ENCODE assay signal across 16 cellular contexts in the genomic region with DNA sequence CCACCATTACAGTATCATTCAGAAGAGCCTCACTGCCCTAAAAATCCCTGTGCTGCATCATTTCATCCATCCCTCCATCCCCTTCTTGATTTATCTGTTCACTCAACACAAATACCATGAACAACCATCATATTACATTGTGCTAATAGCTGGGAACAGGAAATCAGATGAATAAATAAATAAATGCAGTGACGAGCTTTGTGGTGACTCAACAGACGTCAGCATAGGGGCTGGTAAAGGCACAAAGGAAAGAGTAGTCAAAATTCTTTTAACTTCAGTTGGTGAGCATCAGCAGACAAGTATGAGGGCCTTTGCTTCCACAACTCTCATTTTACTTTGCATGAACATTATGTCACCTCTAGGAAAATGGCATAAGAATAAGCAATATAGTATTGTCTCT.
DNase-seq lines count a peak whose midpoint lies in the region; ATAC-seq, FAIRE-seq and TF ChIP-seq lines count a peak whose summit lies in the region.
"Had no signal": no experiment of that assay in that cellular context is flagged by ENCODE, and none has a peak within 500 bp of the region (broad histone marks: within the 10 kb centered on the region; RNA-seq: fewer than 3 reads in every experiment).

No MANE protein-coding gene starts in this region.

- DNase-seq in A549 (ENCODE audit: low read depth in 1 of 2, low spot score in 1 of 2) (peak; percentile 14 to 57), HS-27A (ENCODE audit: low read depth) (peak; percentile 82), astrocyte of the hippocampus (ENCODE audit: low read depth, low spot score) (peak; percentile 78), glomerular visceral epithelial cell (ENCODE audit: extremely low spot score) (peak; percentile 21), GM19240 (ENCODE audit: insufficient read length, low spot score) (no peak)
- DNase-seq in activated T-cell treated with anti-CD3 and anti-CD28 coated beads, Interleukin-2, amount 50 U/mL, for 48 hours: no peak
- DNase-seq: ACHN; activated CD8-positive, alpha-beta memory T cell treated with anti-CD3 and anti-CD28 coated beads, Interleukin-2, amount 50 U/mL, for 4 hours; anterior cingulate cortex; immature natural killer cell; NCI-H446 treated with DMSO at 0.1 percent for 48 hours had no signal

- TF ChIP-seq EP300 in A549 (IDR thresholded peaks at IDR 0.05): no peak

- peak overlapping the region; percentile 1; the same call in 1 of the 3 replicates for H3K4me2 ChIP-seq in A549

- no peak for TF ChIP-seq CTCF in A549 (IDR thresholded peaks at IDR 0.05)

- CTCF ChIA-PET in A549 (lab: Yijun Ruan, JAX): interaction anchor here (1.0 kb wide), 1 partner anchor 28 kb away, joined by 4 read pairs; no protein-coding TSS in a partner anchor

- no peaks in the 10 kb centered on the region for H3K9me3 ChIP-seq in A549
- H3K9me3 ChIP-seq: right atrium auricular region had no signal

- TF ChIP-seq RAD21 in A549 (conservative IDR thresholded peaks at IDR 0.05 in 1 of 2, IDR thresholded peaks at IDR 0.05 in 1 of 2): no peak

- TF ChIP-seq POLR2A in A549 (IDR thresholded peaks at IDR 0.05; ENCODE audit: low read length): no peak

- no peaks in the 10 kb centered on the region for H3K4me1 ChIP-seq in A549
- H3K4me1 ChIP-seq: right atrium auricular region had no signal

- POLR2A ChIA-PET in A549 (lab: Yijun Ruan, JAX): no interaction called here

- H3K27ac ChIP-seq in A549: no peak overlapping the region

- WGBS in A549 (ENCODE audit: missing lambda C conversion rate): 29% methylated on average over 2 of the region's 2 CpGs

- ATAC-seq in A549 (peak; percentile 56 to 65; a peak in 5 of 6 replicates), GM21367 (IDR thresholded peaks at IDR 0.05; ENCODE audit: unreplicated experiment) (no peak), GM18868 (IDR thresholded peaks at IDR 0.05; ENCODE audit: unreplicated experiment) (no peak)

- FAIRE-seq in A549 (lab: Jason Lieb, UNC): no peak
- FAIRE-seq: G401.6, TTC549 had no signal

- no peak overlapping the region for H3K4me3 ChIP-seq in A549
- H3K4me3 ChIP-seq: right atrium auricular region had no signal

TF ChIP-seq in A549, 52 proteins besides CTCF, POLR2A, EP300 and RAD21:
- TF ChIP-seq USF2 (IDR thresholded peaks at IDR 0.05): no peak
- TF ChIP-seq EHMT2 (IDR thresholded peaks at IDR 0.05; ENCODE audit: low read depth): no peak
- 0 out of 2 replicates have a peak, but pooled peaks have one; percentile 7 for TF ChIP-seq ZSCAN20 (CRISPR knock-in tag; IDR thresholded peaks at IDR 0.05)
- TF ChIP-seq FOSL2 (IDR thresholded peaks at IDR 0.05): no peak
- TF ChIP-seq FOSL2 (CRISPR knock-in tag; IDR thresholded peaks at IDR 0.05): peak; percentile 48
- no peak for TF ChIP-seq BHLHE40 (IDR thresholded peaks at IDR 0.05; ENCODE audit: low read depth, low read length)
- TF ChIP-seq KDM1A (IDR thresholded peaks at IDR 0.05; ENCODE audit: low read depth): no peak
- TF ChIP-seq ZFP36 (IDR thresholded peaks at IDR 0.05; ENCODE audit: borderline replicate concordance, partially characterized antibody): no peak
- TF ChIP-seq CBX8 (IDR thresholded peaks at IDR 0.05): no peak
- no peak for TF ChIP-seq TP53 (CRISPR knock-in tag; IDR thresholded peaks at IDR 0.05)
- no peak for TF ChIP-seq HMGXB4 (CRISPR knock-in tag; IDR thresholded peaks at IDR 0.05; ENCODE audit: borderline replicate concordance)
- TF ChIP-seq HEYL (CRISPR knock-in tag; IDR thresholded peaks at IDR 0.05): no peak
- TF ChIP-seq BCL3 (IDR thresholded peaks at IDR 0.05): no peak
- TF ChIP-seq NFE2L2 (conservative IDR thresholded peaks at IDR 0.05; ENCODE audit: low read length): no peak
- TF ChIP-seq, protein P1, sequence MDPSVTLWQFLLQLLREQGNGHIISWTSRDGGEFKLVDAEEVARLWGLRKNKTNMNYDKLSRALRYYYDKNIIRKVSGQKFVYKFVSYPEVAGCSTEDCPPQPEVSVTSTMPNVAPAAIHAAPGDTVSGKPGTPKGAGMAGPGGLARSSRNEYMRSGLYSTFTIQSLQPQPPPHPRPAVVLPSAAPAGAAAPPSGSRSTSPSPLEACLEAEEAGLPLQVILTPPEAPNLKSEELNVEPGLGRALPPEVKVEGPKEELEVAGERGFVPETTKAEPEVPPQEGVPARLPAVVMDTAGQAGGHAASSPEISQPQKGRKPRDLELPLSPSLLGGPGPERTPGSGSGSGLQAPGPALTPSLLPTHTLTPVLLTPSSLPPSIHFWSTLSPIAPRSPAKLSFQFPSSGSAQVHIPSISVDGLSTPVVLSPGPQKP (IDR thresholded peaks at IDR 0.05; ENCODE audit: low read depth, low read length): no peak
- no peak for TF ChIP-seq KDM5A (IDR thresholded peaks at IDR 0.05)
- no peak for TF ChIP-seq JUN (IDR thresholded peaks at IDR 0.05)

Comparison
In these comparisons a context has a peak if more than half of its experiments do, and no peak if none do; other contexts are left out.
1. ATAC-seq: peak in A549 (2 of 2); none in GM21367 (single experiment) and GM18868 (single experiment).
2. DNase-seq: peak in A549 (2 of 2), HS-27A (single experiment), astrocyte of the hippocampus (single experiment) and glomerular visceral epithelial cell (single experiment); none in activated T-cell treated with anti-CD3 and anti-CD28 coated beads, Interleukin-2, amount 50 U/mL, for 48 hours (0 of 2) and GM19240 (single experiment).